Comparison of ENCODE assay signal across 24 cellular contexts in genomic region chr11:132068556-132068955, GRCh38.
"Had no signal": no experiment of that assay in that cellular context is flagged by ENCODE, and none has a peak within 500 bp of the region (broad histone marks: within the 10 kb centered on the region; RNA-seq: fewer than 3 reads in every experiment).

No MANE protein-coding gene starts in this region.

- H3K36me3 ChIP-seq: neutrophil, spleen, uterus had no signal

- H3K9me3 Mint-ChIP-seq: activated naive CD4-positive, alpha-beta T cell treated with anti-CD3 and anti-CD28 coated beads for 36 hours had no signal

- H3K9me3 ChIP-seq: neutrophil, testis, uterus had no signal

- H3K36me3 Mint-ChIP-seq: activated naive CD8-positive, alpha-beta T cell treated with anti-CD3 and anti-CD28 coated beads, Interleukin-2, amount 10 ng/mL, durations not matched to agents 7 days and 5 days; mesothelial cell of epicardium; natural killer cell treated with Interleukin-12 subunit alpha and Interleukin-12 subunit beta and Interleukin-15 and Interleukin-18, amount 100 ng/mL, for 72 hours had no signal

- H3K4me1 Mint-ChIP-seq: activated naive CD8-positive, alpha-beta T cell treated with anti-CD3 and anti-CD28 coated beads, Interleukin-2, amount 10 ng/mL, durations not matched to agents 7 days and 5 days; T-helper 17 cell had no signal

- H3K4me3 Mint-ChIP-seq: activated CD4-positive, alpha-beta memory T cell treated with anti-CD3 and anti-CD28 coated beads for 36 hours; activated naive CD4-positive, alpha-beta T cell treated with anti-CD3 and anti-CD28 coated beads for 36 hours; activated naive CD8-positive, alpha-beta T cell treated with anti-CD3 and anti-CD28 coated beads, Interleukin-2, amount 10 ng/mL, durations not matched to agents 7 days and 5 days; mesothelial cell of epicardium; natural killer cell treated with Interleukin-12 subunit alpha and Interleukin-12 subunit beta and Interleukin-15 and Interleukin-18, amount 100 ng/mL, for 72 hours; T-helper 17 cell had no signal

- H3K27me3 Mint-ChIP-seq: activated naive CD8-positive, alpha-beta T cell treated with anti-CD3 and anti-CD28 coated beads, Interleukin-2, amount 10 ng/mL, durations not matched to agents 7 days and 5 days; natural killer cell treated with Interleukin-12 subunit alpha and Interleukin-12 subunit beta and Interleukin-15 and Interleukin-18, amount 100 ng/mL, for 72 hours; T-helper 17 cell had no signal

- H3K27ac Mint-ChIP-seq: activated CD4-positive, alpha-beta memory T cell treated with anti-CD3 and anti-CD28 coated beads for 36 hours; activated naive CD4-positive, alpha-beta T cell treated with anti-CD3 and anti-CD28 coated beads for 36 hours; activated naive CD8-positive, alpha-beta T cell treated with anti-CD3 and anti-CD28 coated beads, Interleukin-2, amount 10 ng/mL, durations not matched to agents 7 days and 5 days; mesothelial cell of epicardium; natural killer cell treated with Interleukin-12 subunit alpha and Interleukin-12 subunit beta and Interleukin-15 and Interleukin-18, amount 100 ng/mL, for 72 hours; T-helper 17 cell had no signal

- H3K27me3 ChIP-seq: foreskin keratinocyte, neutrophil, spleen, testis, uterus had no signal

- H3K4me3 ChIP-seq: coronary artery, lung, spleen, testis, uterus had no signal

- H3K79me2 ChIP-seq: parathyroid adenoma had no signal

- H3K27ac ChIP-seq: coronary artery, neutrophil, parathyroid adenoma, spleen, testis, uterus had no signal

- DNase-seq: activated CD4-positive, alpha-beta memory T cell treated with anti-CD3 and anti-CD28 coated beads for 36 hours; activated CD4-positive, alpha-beta T cell treated with anti-CD3 and anti-CD28 coated beads for 48 hours; activated CD4-positive, CD25-positive, alpha-beta regulatory T cell; activated effector memory CD4-positive, alpha-beta T cell treated with Interleukin-2 at 50 U/mL for 16 hours; activated naive CD4-positive, alpha-beta T cell treated with anti-CD3 and anti-CD28 coated beads for 36 hours; activated naive CD8-positive, alpha-beta T cell treated with anti-CD3 and anti-CD28 coated beads, Interleukin-2, amount 10 ng/mL, durations not matched to agents 7 days and 5 days; activated T-cell treated with anti-CD3 and anti-CD28 coated beads, Interleukin-2, amount 50 U/mL, for 48 hours; amniotic stem cell; foreskin keratinocyte; spleen; stimulated activated CD4-positive, alpha-beta T cell treated with anti-CD3 and anti-CD28 coated beads, Interleukin-4, amount 100 ng/mL, for 1 hour; stimulated activated naive CD4-positive, alpha-beta T cell; T-helper 17 cell; testis; trophoblast cell; uterus had no signal

- H3K4me1 ChIP-seq: spleen, testis, uterus had no signal

- ATAC-seq: foreskin keratinocyte; left lobe of liver; natural killer cell treated with Interleukin-12 subunit alpha and Interleukin-12 subunit beta and Interleukin-15 and Interleukin-18, amount 100 ng/mL, for 72 hours; sciatic nerve; T-helper 17 cell had no signal

- H2AFZ ChIP-seq: parathyroid adenoma had no signal
